8 cellular contexts compared by ENCODE assay signal in the genomic region with DNA sequence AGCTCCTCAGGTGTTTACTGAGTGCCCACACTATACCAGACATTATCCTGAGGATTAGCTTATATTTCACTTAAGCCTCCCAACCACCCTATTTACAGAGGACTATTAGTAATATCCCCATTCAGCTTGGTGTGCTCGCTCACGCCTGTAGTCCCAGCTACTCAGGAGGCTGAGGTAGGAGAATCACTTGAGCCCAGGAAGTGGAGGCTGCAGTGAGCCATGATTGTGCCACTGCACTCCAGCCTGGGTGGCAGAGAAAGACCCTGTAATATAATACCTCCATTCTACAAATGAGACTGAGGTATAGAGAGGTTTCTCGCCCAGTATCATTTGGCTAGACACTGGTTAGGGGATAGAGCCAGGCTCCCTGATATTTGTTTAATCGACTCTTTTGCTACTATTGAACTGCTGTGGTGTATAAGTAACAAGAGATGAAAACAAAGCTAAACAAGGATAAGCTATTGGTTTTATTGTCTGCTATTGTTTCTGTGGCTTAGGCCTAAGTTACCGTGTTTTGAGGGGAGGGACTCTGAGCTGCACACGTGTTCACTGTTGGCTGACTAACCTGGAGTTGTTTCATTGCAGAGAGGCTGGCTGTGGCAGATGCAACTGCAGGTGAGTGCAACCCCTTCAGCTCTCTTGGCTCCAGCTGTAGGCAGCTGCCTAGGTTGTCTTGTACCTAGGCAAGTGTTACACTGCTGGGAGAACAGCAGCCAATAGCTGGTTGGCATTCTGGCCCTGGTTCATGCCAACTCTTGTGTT. TPM values are rescaled to one million over a fixed set of nuclear protein-coding genes. Genes with fewer than 3 reads are reported as not detected.
A peak's percentile ranks its signal among the peaks of the same experiment; 100 is the strongest.
DNase-seq lines count a peak whose midpoint lies in the region; ATAC-seq and TF ChIP-seq lines count a peak whose summit lies in the region.

No MANE protein-coding gene starts in this region.

- H3K4me3 Mint-ChIP-seq in activated CD8-positive, alpha-beta memory T cell treated with anti-CD3 and anti-CD28 coated beads, Interleukin-2, amount 10 ng/mL, durations not matched to agents 7 days and 5 days, result peak overlapping the region; percentile 85

- H3K36me3 ChIP-seq in BLaER1 treated with 17β-estradiol and CSF1 and Interleukin-3, amounts not matched to agents 10 nM and 100 nM, result peaks cover 31 to 59% (median 57%) of the 10 kb centered on the region in 11 experiments
- H3K36me3 ChIP-seq in HEK293 (ENCODE audit: control insufficient read depth in 2 of 2, insufficient read depth in 1 of 2, low read length in 2 of 2) (peaks cover 34 to 54% of the 10 kb centered on the region in 2 experiments), iPS-20b (ENCODE audit: insufficient read depth, low read depth, low read length) (peaks cover 62% of the 10 kb centered on the region)

- POLR2A ChIA-PET in HEK293 (lab: Yijun Ruan, JAX), result interaction anchor here (0.6 to 3.1 kb wide), 4 partner anchors 11 to 66 kb away, joined by 4 to 22 read pairs (median 6); partner anchors contain the start of genes MATR3 and PAIP2

- H3K27me3 Mint-ChIP-seq in activated CD8-positive, alpha-beta memory T cell treated with anti-CD3 and anti-CD28 coated beads, Interleukin-2, amount 10 ng/mL, durations not matched to agents 7 days and 5 days, result peaks cover 3% of the 10 kb centered on the region

- H3K9me3 Mint-ChIP-seq in activated CD8-positive, alpha-beta memory T cell treated with anti-CD3 and anti-CD28 coated beads, Interleukin-2, amount 10 ng/mL, durations not matched to agents 7 days and 5 days (ENCODE audit: low read depth), result no peaks in the 10 kb centered on the region

- H3K27ac ChIP-seq in BLaER1 treated with 17β-estradiol and CSF1 and Interleukin-3, amounts not matched to agents 10 nM and 100 nM, result peak overlapping the region in 10 of 11 experiments; percentile 21 to 98 (median 95); a peak in 17 of 22 replicates
- H3K27ac ChIP-seq in HEK293 (ENCODE audit: extremely low read depth, low read depth, low read length) (no peak overlapping the region), iPS-20b (ENCODE audit: low read length) (peak overlapping the region; percentile 49)

- no peak for TF ChIP-seq CTCF in HEK293 (tag by site-specific recombination; IDR thresholded peaks at IDR 0.05)

- CTCF ChIA-PET in HEK293 (lab: Yijun Ruan, JAX), result interaction anchor here (0.6 to 2.3 kb wide), 4 partner anchors 11 to 826 kb away, joined by 3 to 8 read pairs (median 4); partner anchors contain the start of gene SPATA24
- CTCF ChIA-PET in activated CD8-positive, alpha-beta memory T cell treated with anti-CD3 and anti-CD28 coated beads, Interleukin-2, amount 10 ng/mL, durations not matched to agents 7 days and 5 days (lab: Charles Lee), result interaction anchor here (0.7 to 2.4 kb wide), 13 partner anchors 11 to 700 kb away, joined by 3 to 12 read pairs (median 3); partner anchors contain the start of genes HSPA9 and PAIP2

- peak; percentile 53 for DNase-seq in activated CD8-positive, alpha-beta memory T cell treated with anti-CD3 and anti-CD28 coated beads, Interleukin-2, amount 10 ng/mL, durations not matched to agents 7 days and 5 days
- DNase-seq in GM19240 (ENCODE audit: insufficient read length, low spot score), result no peak
- DNase-seq in NCI-H2081 treated with DMSO at 0.1 percent for 48 hours (lab: John Stamatoyannopoulos, UW), result no peak

- H3K36me3 Mint-ChIP-seq in activated CD8-positive, alpha-beta memory T cell treated with anti-CD3 and anti-CD28 coated beads, Interleukin-2, amount 10 ng/mL, durations not matched to agents 7 days and 5 days, result peaks cover 30% of the 10 kb centered on the region

- peaks cover 67% of the 10 kb centered on the region for H3K4me1 Mint-ChIP-seq in activated CD8-positive, alpha-beta memory T cell treated with anti-CD3 and anti-CD28 coated beads, Interleukin-2, amount 10 ng/mL, durations not matched to agents 7 days and 5 days

- H4K20me1 ChIP-seq in BLaER1 treated with 17β-estradiol and CSF1 and Interleukin-3, amounts not matched to agents 10 nM and 100 nM, result peaks cover 4 to 61% (median 58%) of the 10 kb centered on the region in 11 experiments; a peak in 20 of 22 replicates

- peak overlapping the region; percentile 81 to 99 (median 94) for H3K9ac ChIP-seq in BLaER1 treated with 17β-estradiol and CSF1 and Interleukin-3, amounts not matched to agents 10 nM and 100 nM
- H3K9ac ChIP-seq in iPS-20b (ENCODE audit: low read depth, low read length), result peak overlapping the region; percentile 99

- H3K9me3 ChIP-seq in BLaER1 treated with 17β-estradiol and CSF1 and Interleukin-3, amounts not matched to agents 10 nM and 100 nM (replicated peaks in 1 of 11), result no peaks in the 10 kb centered on the region
- H3K9me3 ChIP-seq in HEK293 (ENCODE audit: control insufficient read depth, insufficient read depth, low read depth, low read length) (no peaks in the 10 kb centered on the region), iPS-20b (ENCODE audit: insufficient read depth, low read depth, low read length) (no peaks in the 10 kb centered on the region)

- H3K27ac Mint-ChIP-seq in activated CD8-positive, alpha-beta memory T cell treated with anti-CD3 and anti-CD28 coated beads, Interleukin-2, amount 10 ng/mL, durations not matched to agents 7 days and 5 days, result peak overlapping the region; percentile 88

- peak; percentile 15 for ATAC-seq in activated CD8-positive, alpha-beta memory T cell treated with anti-CD3 and anti-CD28 coated beads, Interleukin-2, amount 10 ng/mL, durations not matched to agents 7 days and 5 days
- ATAC-seq in HG03442 (IDR thresholded peaks at IDR 0.05; ENCODE audit: unreplicated experiment) (no peak), GM18907 (IDR thresholded peaks at IDR 0.05; ENCODE audit: unreplicated experiment) (no peak)

- peaks cover 70 to 92% (median 84%) of the 10 kb centered on the region in 10 experiments for H3K4me1 ChIP-seq in BLaER1 treated with 17β-estradiol and CSF1 and Interleukin-3, amounts not matched to agents 10 nM and 100 nM
- H3K4me1 ChIP-seq in HEK293 (ENCODE audit: control insufficient read depth, insufficient read depth, low read length) (peaks cover 20% of the 10 kb centered on the region), iPS-20b (ENCODE audit: insufficient read depth, low read length) (peaks cover 30% of the 10 kb centered on the region)

- H3K4me2 ChIP-seq in BLaER1 treated with 17β-estradiol and CSF1 and Interleukin-3, amounts not matched to agents 10 nM and 100 nM, result peak overlapping the region; percentile 82 to 98 (median 95)

- peak overlapping the region; percentile 54 to 88 (median 82) for H3K4me3 ChIP-seq in BLaER1 treated with 17β-estradiol and CSF1 and Interleukin-3, amounts not matched to agents 10 nM and 100 nM
- H3K4me3 ChIP-seq in HEK293 (ENCODE audit: low read depth, low read length), result no peak overlapping the region
- peak overlapping the region; percentile 88 for H3K4me3 ChIP-seq in iPS-20b (ENCODE audit: low read length)

- no peaks in the 10 kb centered on the region for H3K27me3 ChIP-seq in BLaER1 treated with 17β-estradiol and CSF1 and Interleukin-3, amounts not matched to agents 10 nM and 100 nM
- no peaks in the 10 kb centered on the region for H3K27me3 ChIP-seq in iPS-20b (ENCODE audit: insufficient read depth, low read length)

TF ChIP-seq in HEK293, 187 proteins besides CTCF, POLR2A, EP300 and RAD21:
- TF ChIP-seq ZNF394 (tag by site-specific recombination; IDR thresholded peaks at IDR 0.05; ENCODE audit: borderline replicate concordance), result peak; percentile 39; the same call in 1 of the 2 replicates
- TF ChIP-seq HIC1 (tag by site-specific recombination; IDR thresholded peaks at IDR 0.05), result peak; percentile 11; the same call in 1 of the 2 replicates
- no peak for TF ChIP-seq BCL11B (tag by site-specific recombination; IDR thresholded peaks at IDR 0.05; ENCODE audit: low read depth)
- 0 out of 2 replicates have a peak, but pooled peaks have one; percentile 11 for TF ChIP-seq ZNF629 (tag by site-specific recombination; IDR thresholded peaks at IDR 0.05)
- TF ChIP-seq OSR2 (tag by site-specific recombination; IDR thresholded peaks at IDR 0.05), result peak; percentile 31; the same call in 1 of the 2 replicates
- TF ChIP-seq ZNF600 (tag by site-specific recombination; IDR thresholded peaks at IDR 0.05), result peak; percentile 10; the same call in 1 of the 2 replicates
- TF ChIP-seq, protein P1, sequence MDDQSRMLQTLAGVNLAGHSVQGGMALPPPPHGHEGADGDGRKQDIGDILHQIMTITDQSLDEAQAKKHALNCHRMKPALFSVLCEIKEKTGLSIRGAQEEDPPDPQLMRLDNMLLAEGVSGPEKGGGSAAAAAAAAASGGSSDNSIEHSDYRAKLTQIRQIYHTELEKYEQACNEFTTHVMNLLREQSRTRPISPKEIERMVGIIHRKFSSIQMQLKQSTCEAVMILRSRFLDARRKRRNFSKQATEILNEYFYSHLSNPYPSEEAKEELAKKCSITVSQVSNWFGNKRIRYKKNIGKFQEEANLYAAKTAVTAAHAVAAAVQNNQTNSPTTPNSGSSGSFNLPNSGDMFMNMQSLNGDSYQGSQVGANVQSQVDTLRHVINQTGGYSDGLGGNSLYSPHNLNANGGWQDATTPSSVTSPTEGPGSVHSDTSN (CRISPR knock-in tag; IDR thresholded peaks at IDR 0.05), result no peak

RNA-seq across cellular contexts. Expression of gene MATR3, which starts 17.8 kb away (rescaled TPM):
- 100 to 1,000 TPM; 149 to 195 TPM for total RNA-seq in activated CD8-positive, alpha-beta memory T cell treated with anti-CD3 and anti-CD28 coated beads, Interleukin-2, amount 10 ng/mL, durations not matched to agents 7 days and 5 days
